40 cellular contexts compared by ENCODE assay signal in genomic region chr10:76067447-76067846, GRCh38.
"Had no signal": no experiment of that assay in that cellular context is flagged by ENCODE, and none has a peak within 500 bp of the region (broad histone marks: within the 10 kb centered on the region; RNA-seq: fewer than 3 reads in every experiment).

No MANE protein-coding gene starts in this region.

- H3K27ac ChIP-seq: adrenal gland, ascending aorta, body of pancreas, brain microvascular endothelial cell, breast epithelium, cardiac muscle cell had no signal

- H3K9me3 Mint-ChIP-seq: activated naive CD4-positive, alpha-beta T cell treated with anti-CD3 and anti-CD28 coated beads for 36 hours; activated naive CD4-positive, alpha-beta T cell treated with anti-CD3 and anti-CD28 coated beads, Interleukin-2, amount 10 ng/mL, durations not matched to agents 7 days and 5 days; activated naive CD4-positive, alpha-beta T cell treated with anti-CD3 and anti-CD28 coated beads, Interleukin-2, amount 50 U/mL, for 24 hours; activated naive CD4-positive, alpha-beta T cell treated with anti-CD3 and anti-CD28 coated beads, Interleukin-2, amount 50 U/mL, for 72 hours; activated naive CD8-positive, alpha-beta T cell treated with anti-CD3 and anti-CD28 coated beads for 36 hours; activated naive CD8-positive, alpha-beta T cell treated with anti-CD3 and anti-CD28 coated beads, Interleukin-2, amount 10 ng/mL, durations not matched to agents 7 days and 5 days; activated naive CD8-positive, alpha-beta T cell treated with anti-CD3 and anti-CD28 coated beads, Interleukin-2, amount 50 U/mL, for 24 hours; activated T-cell treated with anti-CD3 and anti-CD28 coated beads, Interleukin-2, amount 50 U/mL, for 4 hours; activated T-cell treated with anti-CD3 and anti-CD28 coated beads, Interleukin-2, amount 50 U/mL, for 72 hours; activated T-helper 1 cell treated with anti-CD3 and anti-CD28 coated beads, Interleukin-12 subunit alpha, Interleukin-12 subunit beta, Interleukin-2, Interleukin-4 antibody, amounts not matched to agents 30 ng/mL and 10 ng/mL and 1 ng/mL, durations not matched to agents 14 hours and 24 hours and 36 hours; activated T-helper 17 cell treated with anti-CD3 and anti-CD28 coated beads, Interleukin-2, amount 50 U/mL, for 72 hours; activated T-helper 2 cell treated with anti-CD3 and anti-CD28 coated beads, Interferon-gamma antibody, Interleukin-2, Interleukin-4, amounts not matched to agents 10 μg/mL and 5 μg/mL and 100 μg/mL, durations not matched to agents 14 hours and 24 hours and 36 hours had no signal

- H3K4me1 ChIP-seq: body of pancreas, breast epithelium had no signal

- H3K27me3 Mint-ChIP-seq: activated naive CD4-positive, alpha-beta T cell treated with anti-CD3 and anti-CD28 coated beads, Interleukin-2, amount 10 ng/mL, durations not matched to agents 7 days and 5 days; activated naive CD8-positive, alpha-beta T cell treated with anti-CD3 and anti-CD28 coated beads, Interleukin-2, amount 10 ng/mL, durations not matched to agents 7 days and 5 days; activated naive CD8-positive, alpha-beta T cell treated with anti-CD3 and anti-CD28 coated beads, Interleukin-2, amount 50 U/mL, for 24 hours had no signal

- H3K4me3 ChIP-seq: adrenal gland, ascending aorta, body of pancreas, breast epithelium, cardiac muscle cell had no signal

- H3K36me3 Mint-ChIP-seq: activated naive CD4-positive, alpha-beta T cell treated with anti-CD3 and anti-CD28 coated beads, Interleukin-2, amount 10 ng/mL, durations not matched to agents 7 days and 5 days; activated naive CD4-positive, alpha-beta T cell treated with anti-CD3 and anti-CD28 coated beads, Interleukin-2, amount 50 U/mL, for 24 hours; activated naive CD8-positive, alpha-beta T cell; activated naive CD8-positive, alpha-beta T cell treated with anti-CD3 and anti-CD28 coated beads for 36 hours; activated naive CD8-positive, alpha-beta T cell treated with anti-CD3 and anti-CD28 coated beads, Interleukin-2, amount 10 ng/mL, durations not matched to agents 7 days and 5 days; brain had no signal

- ATAC-seq: activated naive CD4-positive, alpha-beta T cell treated with anti-CD3 and anti-CD28 coated beads, Interleukin-2, amount 50 U/mL, for 72 hours; activated naive CD8-positive, alpha-beta T cell treated with anti-CD3 and anti-CD28 coated beads, Interleukin-2, amount 50 U/mL, for 24 hours; activated T-cell treated with anti-CD3 and anti-CD28 coated beads, Interleukin-2, amount 50 U/mL, for 4 hours; activated T-cell treated with anti-CD3 and anti-CD28 coated beads, Interleukin-2, amount 50 U/mL, for 72 hours; activated T-helper 17 cell treated with anti-CD3 and anti-CD28 coated beads, Interleukin-2, amount 50 U/mL, for 72 hours; body of pancreas had no signal

- H3K4me1 Mint-ChIP-seq: activated naive CD4-positive, alpha-beta T cell treated with anti-CD3 and anti-CD28 coated beads, Interleukin-2, amount 10 ng/mL, durations not matched to agents 7 days and 5 days; activated naive CD4-positive, alpha-beta T cell treated with anti-CD3 and anti-CD28 coated beads, Interleukin-2, amount 50 U/mL, for 24 hours; activated naive CD8-positive, alpha-beta T cell treated with anti-CD3 and anti-CD28 coated beads for 36 hours; activated naive CD8-positive, alpha-beta T cell treated with anti-CD3 and anti-CD28 coated beads, Interleukin-2, amount 10 ng/mL, durations not matched to agents 7 days and 5 days; activated naive CD8-positive, alpha-beta T cell treated with anti-CD3 and anti-CD28 coated beads, Interleukin-2, amount 50 U/mL, for 24 hours; activated T-helper 17 cell treated with anti-CD3 and anti-CD28 coated beads, Interleukin-2, amount 50 U/mL, for 72 hours; central memory CD8-positive, alpha-beta T cell had no signal

- H3K27me3 ChIP-seq: adrenal gland, ascending aorta, body of pancreas, brain microvascular endothelial cell, breast epithelium, cardiac muscle cell had no signal

- DNase-seq: activated effector memory CD4-positive, alpha-beta T cell treated with anti-CD3 and anti-CD28 coated beads, Interleukin-2, amount 50 U/mL, for 16 hours; activated effector memory CD4-positive, alpha-beta T cell treated with Interleukin-2 at 50 U/mL for 16 hours; activated gamma-delta T cell; activated gamma-delta T cell treated with Interleukin-2 at 50 U/mL for 16 hours; activated naive CD4-positive, alpha-beta T cell; activated naive CD4-positive, alpha-beta T cell treated with anti-CD3 and anti-CD28 coated beads for 36 hours; activated naive CD4-positive, alpha-beta T cell treated with anti-CD3 and anti-CD28 coated beads, Interleukin-2, amount 10 ng/mL, durations not matched to agents 7 days and 5 days; activated naive CD4-positive, alpha-beta T cell treated with anti-CD3 and anti-CD28 coated beads, Interleukin-2, amount 50 U/mL, for 16 hours; activated naive CD4-positive, alpha-beta T cell treated with Interleukin-2 at 50 U/mL for 16 hours; activated naive CD8-positive, alpha-beta T cell treated with anti-CD3 and anti-CD28 coated beads for 36 hours; activated naive CD8-positive, alpha-beta T cell treated with anti-CD3 and anti-CD28 coated beads, Interleukin-2, amount 10 ng/mL, durations not matched to agents 7 days and 5 days; activated naive CD8-positive, alpha-beta T cell treated with anti-CD3 and anti-CD28 coated beads, Interleukin-2, amount 50 U/mL, for 24 hours; activated T-cell treated with anti-CD3 and anti-CD28 coated beads, Interleukin-2, amount 50 U/mL, for 1 hour; activated T-cell treated with anti-CD3 and anti-CD28 coated beads, Interleukin-2, amount 50 U/mL, for 24 hours; activated T-cell treated with anti-CD3 and anti-CD28 coated beads, Interleukin-2, amount 50 U/mL, for 4 hours; activated T-cell treated with anti-CD3 and anti-CD28 coated beads, Interleukin-2, amount 50 U/mL, for 48 hours; activated T-cell treated with anti-CD3 and anti-CD28 coated beads, Interleukin-2, amount 50 U/mL, for 72 hours; adrenal gland; amniotic stem cell; amygdala; anterior cingulate cortex; aorta; body of pancreas; brain microvascular endothelial cell; caudate nucleus; central memory CD4-positive, alpha-beta T cell; cerebellar nuclear complex had no signal

- H3K9me3 ChIP-seq: adrenal gland, ascending aorta, body of pancreas, breast epithelium had no signal

- H3K36me3 ChIP-seq: adrenal gland, ascending aorta, brain microvascular endothelial cell, breast epithelium, cardiac muscle cell had no signal

- H3K27ac Mint-ChIP-seq: activated naive CD4-positive, alpha-beta T cell treated with anti-CD3 and anti-CD28 coated beads for 36 hours; activated naive CD4-positive, alpha-beta T cell treated with anti-CD3 and anti-CD28 coated beads, Interleukin-2, amount 10 ng/mL, durations not matched to agents 7 days and 5 days; activated naive CD4-positive, alpha-beta T cell treated with anti-CD3 and anti-CD28 coated beads, Interleukin-2, amount 50 U/mL, for 24 hours; activated naive CD4-positive, alpha-beta T cell treated with anti-CD3 and anti-CD28 coated beads, Interleukin-2, amount 50 U/mL, for 72 hours; activated naive CD8-positive, alpha-beta T cell; activated naive CD8-positive, alpha-beta T cell treated with anti-CD3 and anti-CD28 coated beads for 36 hours; activated naive CD8-positive, alpha-beta T cell treated with anti-CD3 and anti-CD28 coated beads, Interleukin-2, amount 10 ng/mL, durations not matched to agents 7 days and 5 days; activated naive CD8-positive, alpha-beta T cell treated with anti-CD3 and anti-CD28 coated beads, Interleukin-2, amount 50 U/mL, for 24 hours; activated T-cell treated with anti-CD3 and anti-CD28 coated beads, Interleukin-2, amount 50 U/mL, for 24 hours; activated T-cell treated with anti-CD3 and anti-CD28 coated beads, Interleukin-2, amount 50 U/mL, for 72 hours; activated T-helper 1 cell treated with anti-CD3 and anti-CD28 coated beads, Interleukin-12 subunit alpha, Interleukin-12 subunit beta, Interleukin-2, Interleukin-4 antibody, amounts not matched to agents 30 ng/mL and 10 ng/mL and 1 ng/mL, durations not matched to agents 14 hours and 24 hours and 36 hours; activated T-helper 17 cell treated with anti-CD3 and anti-CD28 coated beads, Interleukin-2, amount 50 U/mL, for 72 hours; activated T-helper 2 cell treated with anti-CD3 and anti-CD28 coated beads, Interferon-gamma antibody, Interleukin-2, Interleukin-4, amounts not matched to agents 10 μg/mL and 5 μg/mL and 100 μg/mL, durations not matched to agents 14 hours and 24 hours and 36 hours; brain had no signal

- FAIRE-seq: astrocyte, bronchial epithelial cell had no signal

- H3K4me3 Mint-ChIP-seq: activated naive CD4-positive, alpha-beta T cell treated with anti-CD3 and anti-CD28 coated beads for 36 hours; activated naive CD4-positive, alpha-beta T cell treated with anti-CD3 and anti-CD28 coated beads, Interleukin-2, amount 10 ng/mL, durations not matched to agents 7 days and 5 days; activated naive CD4-positive, alpha-beta T cell treated with anti-CD3 and anti-CD28 coated beads, Interleukin-2, amount 50 U/mL, for 24 hours; activated naive CD8-positive, alpha-beta T cell; activated naive CD8-positive, alpha-beta T cell treated with anti-CD3 and anti-CD28 coated beads for 36 hours; activated naive CD8-positive, alpha-beta T cell treated with anti-CD3 and anti-CD28 coated beads, Interleukin-2, amount 10 ng/mL, durations not matched to agents 7 days and 5 days; activated naive CD8-positive, alpha-beta T cell treated with anti-CD3 and anti-CD28 coated beads, Interleukin-2, amount 50 U/mL, for 24 hours; activated T-cell treated with anti-CD3 and anti-CD28 coated beads, Interleukin-2, amount 50 U/mL, for 24 hours; activated T-cell treated with anti-CD3 and anti-CD28 coated beads, Interleukin-2, amount 50 U/mL, for 4 hours; activated T-cell treated with anti-CD3 and anti-CD28 coated beads, Interleukin-2, amount 50 U/mL, for 72 hours; activated T-helper 1 cell treated with anti-CD3 and anti-CD28 coated beads, Interleukin-12 subunit alpha, Interleukin-12 subunit beta, Interleukin-2, Interleukin-4 antibody, amounts not matched to agents 30 ng/mL and 10 ng/mL and 1 ng/mL, durations not matched to agents 14 hours and 24 hours and 36 hours; activated T-helper 17 cell treated with anti-CD3 and anti-CD28 coated beads, Interleukin-2, amount 50 U/mL, for 72 hours; brain; central memory CD8-positive, alpha-beta T cell had no signal
